ENCODE assay signal across 32 cellular contexts in genomic region chr3:46509661-46510187, GRCh38. TPM values are rescaled to one million over a fixed set of nuclear protein-coding genes. Genes with fewer than 3 reads are reported as not detected.
"Had no signal": no experiment of that assay in that cellular context is flagged by ENCODE, and none has a peak within 500 bp of the region (broad histone marks: within the 10 kb centered on the region; RNA-seq: fewer than 3 reads in every experiment).

No MANE protein-coding gene starts in this region.

- H3K9me3 ChIP-seq: esophagus muscularis mucosa, heart left ventricle, left lung, lower lobe of right lung, mucosa of descending colon, psoas muscle, sigmoid colon, stomach, thyroid gland, upper lobe of left lung, vagina had no signal

- H3K4me3 ChIP-seq: esophagus muscularis mucosa, heart left ventricle, left lung, lower lobe of right lung, mucosa of descending colon, psoas muscle, sigmoid colon, stomach, thyroid gland, upper lobe of left lung, vagina had no signal

- H3K27me3 ChIP-seq: esophagus muscularis mucosa, foreskin keratinocyte, left lung, sigmoid colon, stomach, thyroid gland, upper lobe of left lung, vagina had no signal

- H3K4me1 ChIP-seq: esophagus muscularis mucosa, foreskin keratinocyte, heart left ventricle, left lung, lower lobe of right lung, parathyroid adenoma, psoas muscle, sigmoid colon, stomach, thyroid gland, upper lobe of left lung, vagina had no signal

- ATAC-seq: activated CD4-positive, alpha-beta T cell treated with anti-CD3 and anti-CD28 coated beads for 36 hours; activated T-cell treated with anti-CD3 and anti-CD28 coated beads, Interleukin-2, amount 50 U/mL, for 72 hours; foreskin keratinocyte; heart left ventricle; left lung; lower lobe of right lung; mucosa of descending colon; natural killer cell treated with Interleukin-12 subunit alpha and Interleukin-12 subunit beta and Interleukin-15 and Interleukin-18, amount 100 ng/mL, for 72 hours; psoas muscle; stimulated activated naive B cell treated with anti-CD40 and anti-IgM and Interleukin-4, amounts not matched to agents 10 μg/mL and 1 μg/mL and 100 μg/mL, for 72 hours had no signal

- H2AFZ ChIP-seq: parathyroid adenoma had no signal

- H3K27ac ChIP-seq: esophagus muscularis mucosa, foreskin keratinocyte, heart left ventricle, left lung, lower lobe of right lung, parathyroid adenoma, psoas muscle, sigmoid colon, stomach, thyroid gland, upper lobe of left lung, vagina had no signal

- DNase-seq: activated CD4-positive, alpha-beta T cell treated with anti-CD3 and anti-CD28 coated beads for 36 hours; activated CD4-positive, CD25-positive, alpha-beta regulatory T cell; activated naive CD4-positive, alpha-beta T cell; activated T-cell treated with anti-CD3 and anti-CD28 coated beads for 4 hours; activated T-cell treated with anti-CD3 and anti-CD28 coated beads, Interleukin-2, amount 50 U/mL, for 72 hours; anterior cingulate cortex; endodermal cell; foreskin keratinocyte; heart left ventricle; hypothalamus; immature natural killer cell; left lung; lower lobe of right lung; mesenchymal stem cell; mucosa of descending colon; psoas muscle; sigmoid colon; small intestine; stimulated activated CD4-positive, alpha-beta T cell treated with anti-CD3 and anti-CD28 coated beads, Interleukin-15, amount 100 ng/mL, for 24 hours; stimulated activated CD4-positive, alpha-beta T cell treated with anti-CD3 and anti-CD28 coated beads, Interleukin-2, amount 100 ng/mL, for 24 hours; stimulated activated naive B cell treated with anti-CD40 and anti-IgM and Interleukin-4, amounts not matched to agents 10 μg/mL and 1 μg/mL and 100 μg/mL, for 72 hours; stomach; thyroid gland; upper lobe of left lung had no signal

- H3K36me3 ChIP-seq: esophagus muscularis mucosa, left lung, lower lobe of right lung, sigmoid colon, stomach, thyroid gland, upper lobe of left lung, vagina had no signal

- H3K9ac ChIP-seq: parathyroid adenoma had no signal

RNA-seq across cellular contexts. Expression of gene RTP3, which starts 11.9 kb away (rescaled TPM):
- total RNA-seq: activated CD4-positive, alpha-beta T cell treated with anti-CD3 and anti-CD28 coated beads for 36 hours; activated T-cell treated with anti-CD3 and anti-CD28 coated beads, Interleukin-2, amount 50 U/mL, for 72 hours; bronchial epithelial cell; endodermal cell; esophagus muscularis mucosa; foreskin keratinocyte; heart left ventricle; kidney epithelial cell; left lung; lower lobe of right lung; mucosa of descending colon; myocyte; natural killer cell treated with Interleukin-12 subunit alpha and Interleukin-12 subunit beta and Interleukin-15 and Interleukin-18, amount 100 ng/mL, for 72 hours; psoas muscle; sigmoid colon; stomach; thyroid gland; upper lobe of left lung; vagina had no signal
- polyA plus RNA-seq: adipose tissue, foreskin keratinocyte, heart left ventricle, immature natural killer cell, sigmoid colon, small intestine, stomach had no signal

RNA-seq across cellular contexts. Expression of gene LTF, which starts 45.0 kb away (rescaled TPM):
- total RNA-seq: activated CD4-positive, alpha-beta T cell treated with anti-CD3 and anti-CD28 coated beads for 36 hours; activated T-cell treated with anti-CD3 and anti-CD28 coated beads, Interleukin-2, amount 50 U/mL, for 72 hours; foreskin keratinocyte; kidney epithelial cell; vagina had no signal
- polyA plus RNA-seq: foreskin keratinocyte, immature natural killer cell had no signal

RNA-seq across cellular contexts. Expression of gene LRRC2, which starts 56.4 kb away (rescaled TPM):
- total RNA-seq: natural killer cell treated with Interleukin-12 subunit alpha and Interleukin-12 subunit beta and Interleukin-15 and Interleukin-18, amount 100 ng/mL, for 72 hours had no signal
- polyA plus RNA-seq: immature natural killer cell had no signal
